ENCODE assay signal across 19 cellular contexts in genomic region chr22:39278040-39278439, GRCh38. TPM values are rescaled to one million over a fixed set of nuclear protein-coding genes. Genes with fewer than 3 reads are reported as not detected.
DNase-seq lines count a peak whose midpoint lies in the region; ATAC-seq and TF ChIP-seq lines count a peak whose summit lies in the region.
"Had no signal": no experiment of that assay in that cellular context is flagged by ENCODE, and none has a peak within 500 bp of the region (broad histone marks: within the 10 kb centered on the region; RNA-seq: fewer than 3 reads in every experiment).

No MANE protein-coding gene starts in this region.

- WGBS in GM23248 (ENCODE audit: low coverage in 1 of 2, low lambda C conversion rate in 2 of 2, missing lambda C conversion rate in 2 of 2), 2 experiments = 24 to 26% methylated on average over 13 of the region's 13 CpGs

- ATAC-seq in HG02759 (IDR thresholded peaks at IDR 0.05; ENCODE audit: unreplicated experiment) (no peak), GM19463 (IDR thresholded peaks at IDR 0.05; ENCODE audit: unreplicated experiment) (no peak), WTC11 (no peak)
- no peak for ATAC-seq in stimulated activated memory B cell treated with anti-CD40 and anti-IgM and Interleukin-4, amounts not matched to agents 10 μg/mL and 1 μg/mL and 100 μg/mL, for 72 hours
- ATAC-seq: activated T-cell treated with anti-CD3 and anti-CD28 coated beads, Interleukin-2, amount 50 U/mL, for 72 hours; T-helper 17 cell had no signal

- DNase-seq in GM23248 = peak; percentile 77
- DNase-seq in adipocyte (ENCODE audit: low read depth) = no peak
- DNase-seq in right atrium auricular region (ENCODE audit: low spot score) = no peak
- DNase-seq in WTC11 (ENCODE audit: low spot score) = no peak
- DNase-seq: activated CD4-positive, alpha-beta T cell treated with anti-CD3 and anti-CD28 coated beads, Interleukin-2, amount 10 ng/mL, durations not matched to agents 24 days and 14 days; activated T-cell treated with anti-CD3 and anti-CD28 coated beads, Interleukin-2, amount 50 U/mL, for 72 hours; amygdala; foreskin melanocyte; GF-D8; NCI-H2081 treated with DMSO at 0.1 percent for 48 hours; OCI-M1; stimulated activated naive CD4-positive, alpha-beta T cell treated with Interleukin-2 at 50 U/mL for 16 hours; T-helper 17 cell had no signal

- H3K4me3 Mint-ChIP-seq in stimulated activated memory B cell treated with anti-CD40 and anti-IgM and Interleukin-4, amounts not matched to agents 10 μg/mL and 1 μg/mL and 100 μg/mL, for 72 hours = no peak overlapping the region
- H3K4me3 Mint-ChIP-seq in WTC11 = no peak overlapping the region
- H3K4me3 Mint-ChIP-seq: activated CD4-positive, alpha-beta T cell treated with anti-CD3 and anti-CD28 coated beads, Interleukin-2, amount 10 ng/mL, durations not matched to agents 24 days and 14 days; activated T-cell treated with anti-CD3 and anti-CD28 coated beads, Interleukin-2, amount 50 U/mL, for 72 hours; T-helper 17 cell had no signal

- H3K4me2 ChIP-seq in GM23248 (ENCODE audit: unreplicated experiment) = peak overlapping the region; percentile 41
- H3K4me2 ChIP-seq: BLaER1 had no signal

- POLR2A ChIA-PET in WTC11 (lab: Charles Lee) = no interaction called here

- H3K36me3 Mint-ChIP-seq in stimulated activated memory B cell treated with anti-CD40 and anti-IgM and Interleukin-4, amounts not matched to agents 10 μg/mL and 1 μg/mL and 100 μg/mL, for 72 hours = no peaks in the 10 kb centered on the region
- H3K36me3 Mint-ChIP-seq in WTC11 = peaks cover 12% of the 10 kb centered on the region

- H3K27me3 ChIP-seq in ACC112 (ENCODE audit: insufficient read depth, low read length) (no peaks in the 10 kb centered on the region), GM23248 (replicated peaks; ENCODE audit: insufficient read depth) (no peaks in the 10 kb centered on the region), adipocyte (replicated peaks; ENCODE audit: control insufficient read depth, insufficient read depth, low read length) (no peaks in the 10 kb centered on the region), right atrium auricular region (no peaks in the 10 kb centered on the region)
- H3K27me3 ChIP-seq: BLaER1 had no signal

- H3K9me3 Mint-ChIP-seq in stimulated activated memory B cell treated with anti-CD40 and anti-IgM and Interleukin-4, amounts not matched to agents 10 μg/mL and 1 μg/mL and 100 μg/mL, for 72 hours = peaks cover 3% of the 10 kb centered on the region
- peaks cover 15% of the 10 kb centered on the region for H3K9me3 Mint-ChIP-seq in WTC11

- no peaks in the 10 kb centered on the region for H3K9me2 ChIP-seq in GM23248 (ENCODE audit: insufficient read depth)

- CTCF ChIA-PET in WTC11 (lab: Charles Lee) = interaction anchor here (0.5 to 1.2 kb wide), 4 partner anchors 28 to 535 kb away, joined by 3 to 5 read pairs (median 3); no protein-coding TSS in a partner anchor

- H3K27ac ChIP-seq in ACC112 (ENCODE audit: low read depth, low read length) (peak overlapping the region; percentile 25; the same call in 1 of the 2 replicates), GM23248 (no peak overlapping the region), right atrium auricular region (peak overlapping the region; percentile 23 to 43)
- H3K27ac ChIP-seq: BLaER1 had no signal

- no peak for TF ChIP-seq CTCF in right atrium auricular region (IDR thresholded peaks at IDR 0.05)
- no peak for TF ChIP-seq CTCF in WTC11 (IDR thresholded peaks at IDR 0.05)

- H3K27ac Mint-ChIP-seq in stimulated activated memory B cell treated with anti-CD40 and anti-IgM and Interleukin-4, amounts not matched to agents 10 μg/mL and 1 μg/mL and 100 μg/mL, for 72 hours = no peak overlapping the region
- no peak overlapping the region for H3K27ac Mint-ChIP-seq in WTC11
- H3K27ac Mint-ChIP-seq: activated CD4-positive, alpha-beta T cell treated with anti-CD3 and anti-CD28 coated beads, Interleukin-2, amount 10 ng/mL, durations not matched to agents 24 days and 14 days; activated T-cell treated with anti-CD3 and anti-CD28 coated beads, Interleukin-2, amount 50 U/mL, for 72 hours; T-helper 17 cell had no signal

- no peak overlapping the region for H2AFZ ChIP-seq in ACC112 (ENCODE audit: low read length, unreplicated experiment)
- peak overlapping the region; percentile 54; the same call in 1 of the 2 replicates for H2AFZ ChIP-seq in GM23248

- H3K36me3 ChIP-seq in ACC112 (ENCODE audit: insufficient read depth, low read length) (no peaks in the 10 kb centered on the region), GM23248 (ENCODE audit: low read depth) (no peaks in the 10 kb centered on the region), adipocyte (ENCODE audit: control insufficient read depth, insufficient read depth, low read length, severe bottlenecking) (no peaks in the 10 kb centered on the region), right atrium auricular region (no peaks in the 10 kb centered on the region)
- H3K36me3 ChIP-seq: BLaER1, HAP-1 had no signal

- H3K9me3 ChIP-seq in GM23248 (ENCODE audit: low read depth) = no peaks in the 10 kb centered on the region
- H3K9me3 ChIP-seq in adipocyte (ENCODE audit: control insufficient read depth, low read length) = peaks cover 6% of the 10 kb centered on the region
- H3K9me3 ChIP-seq in right atrium auricular region = peaks cover 0 to 8% of the 10 kb centered on the region in 2 donors

- in situ Hi-C loops in GM23248 (cut with MboI) = no loop called here

- H3K4me3 ChIP-seq in ACC112 (ENCODE audit: low read depth, low read length) = no peak overlapping the region
- no peak overlapping the region for H3K4me3 ChIP-seq in GM23248
- H3K4me3 ChIP-seq in adipocyte (ENCODE audit: low read length) = no peak overlapping the region
- H3K4me3 ChIP-seq in right atrium auricular region = no peak overlapping the region
- H3K4me3 ChIP-seq: BLaER1, HAP-1 had no signal

- peaks cover 61% of the 10 kb centered on the region for H3K27me3 Mint-ChIP-seq in stimulated activated memory B cell treated with anti-CD40 and anti-IgM and Interleukin-4, amounts not matched to agents 10 μg/mL and 1 μg/mL and 100 μg/mL, for 72 hours
- H3K27me3 Mint-ChIP-seq in WTC11 (ENCODE audit: low read depth) = peaks cover 6% of the 10 kb centered on the region

- H3K4me1 ChIP-seq in ACC112 (ENCODE audit: control insufficient read depth, insufficient read depth, low read length, unreplicated experiment) (peaks cover 9% of the 10 kb centered on the region), GM23248 (ENCODE audit: insufficient read depth) (peaks cover 14% of the 10 kb centered on the region; the same call in 1 of the 2 replicates), adipocyte (ENCODE audit: control insufficient read depth, insufficient read depth, low read length) (peaks cover 11% of the 10 kb centered on the region), right atrium auricular region (peaks cover 0 to 28% of the 10 kb centered on the region in 2 donors)

- H3F3A ChIP-seq in GM23248 (ENCODE audit: insufficient read depth) = peaks cover 6% of the 10 kb centered on the region; the same call in 1 of the 2 replicates

- H3K4me1 Mint-ChIP-seq in stimulated activated memory B cell treated with anti-CD40 and anti-IgM and Interleukin-4, amounts not matched to agents 10 μg/mL and 1 μg/mL and 100 μg/mL, for 72 hours = peaks cover 24% of the 10 kb centered on the region
- H3K4me1 Mint-ChIP-seq in WTC11 = peaks cover 31% of the 10 kb centered on the region
- H3K4me1 Mint-ChIP-seq: activated CD4-positive, alpha-beta T cell treated with anti-CD3 and anti-CD28 coated beads, Interleukin-2, amount 10 ng/mL, durations not matched to agents 24 days and 14 days had no signal

- no peak overlapping the region for H3K9ac ChIP-seq in GM23248
- peak overlapping the region; percentile 25 for H3K9ac ChIP-seq in adipocyte (ENCODE audit: low read length)
- H3K9ac ChIP-seq: BLaER1 had no signal

- H3K79me2 ChIP-seq in ACC112 (ENCODE audit: control insufficient read depth, insufficient read depth, low read length, unreplicated experiment) = no peaks in the 10 kb centered on the region
- no peaks in the 10 kb centered on the region for H3K79me2 ChIP-seq in GM23248 (ENCODE audit: insufficient read depth)

- no peaks in the 10 kb centered on the region for H4K20me1 ChIP-seq in GM23248 (ENCODE audit: insufficient read depth)
- H4K20me1 ChIP-seq: BLaER1 had no signal

TF ChIP-seq in WTC11, 78 proteins besides CTCF, POLR2A, EP300 and RAD21:
- TF ChIP-seq ESRRA (CRISPR knock-in tag; IDR thresholded peaks at IDR 0.05; ENCODE audit: borderline replicate concordance) = no peak
- TF ChIP-seq PREB (CRISPR knock-in tag; IDR thresholded peaks at IDR 0.05; ENCODE audit: borderline replicate concordance) = no peak

RNA-seq across cellular contexts. Expression of gene PDGFB, which starts 33.3 kb away (rescaled TPM):
- not detected in 2 replicates for total RNA-seq in GM23248 (2014; rRNA removed; shearing (Covaris generic))
- polyA plus RNA-seq in GM23248 (2016; fragmentation: Nextera tagmentation; extraction: Ambion mirVana) = 0.14 and 0.49 TPM in 2 replicates
- total RNA-seq in right atrium auricular region (10 to 100 TPM; 21.9 to 22.0 TPM), WTC11 (2021) (6.8 to 9.2 TPM (median 7.7 TPM) in 3 replicates)

RNA-seq across cellular contexts. Expression of gene RPL3, which starts 41.4 kb away (rescaled TPM):
- total RNA-seq in GM23248 (2014; rRNA removed; shearing (Covaris generic)) = 1,555 and 2,353 TPM in 2 replicates
- 920 and 929 TPM in 2 replicates for polyA plus RNA-seq in GM23248 (2016; fragmentation: Nextera tagmentation; extraction: Ambion mirVana)
- 1,000 to 10,000 TPM in 1 of 2 donors, 100 to 1,000 TPM in 1; 440 to 1,190 TPM for total RNA-seq in right atrium auricular region
- total RNA-seq in WTC11 (2021) = 3,009 to 3,279 TPM (median 3,249 TPM) in 3 replicates
